ENCODE assay signal across 8 cellular contexts in genomic region chr3:157088133-157088488, GRCh38.
A peak's percentile ranks its signal among the peaks of the same experiment; 100 is the strongest.
DNase-seq lines count a peak whose midpoint lies in the region; ATAC-seq, FAIRE-seq and TF ChIP-seq lines count a peak whose summit lies in the region.

No MANE protein-coding gene starts in this region.

- peak overlapping the region; percentile 94 for H3K27ac Mint-ChIP-seq in Calu3 (ENCODE audit: unreplicated experiment)

- peak overlapping the region; percentile 83 for H3K4me3 Mint-ChIP-seq in Calu3 (ENCODE audit: low read depth, unreplicated experiment)

- no peaks in the 10 kb centered on the region for H3K27me3 Mint-ChIP-seq in Calu3 (ENCODE audit: unreplicated experiment)

- no peak for DNase-seq in Calu3
- peak; percentile 5 for DNase-seq in RCC 7860 (ENCODE audit: low spot score)
- no peak for DNase-seq in epithelial cell of esophagus (ENCODE audit: low read depth)
- peak; percentile 70 for DNase-seq in pons (ENCODE audit: low spot score)
- no peak for DNase-seq in GM19239 (ENCODE audit: insufficient read length, low spot score)
- no peak for DNase-seq in GM10266 (ENCODE audit: extremely low spot score)
- no peak for DNase-seq in DMS114 treated with DMSO at 0.1 percent for 48 hours (lab: John Stamatoyannopoulos, UW; ENCODE audit: unreplicated experiment)

- peak overlapping the region; percentile 57 for H3K4me3 ChIP-seq in epithelial cell of esophagus (ENCODE audit: low read length)

- CTCF ChIA-PET in Calu3 (lab: Charles Lee): interaction anchor here (0.8 to 3.4 kb wide), 24 partner anchors 11 to 631 kb away, joined by 3 to 49 read pairs (median 6); partner anchors contain the start of genes CCNL1, SSR3 and TIPARP

- TF ChIP-seq CTCF in Calu3 (IDR thresholded peaks at IDR 0.05; ENCODE audit: unreplicated experiment): no peak
- TF ChIP-seq CTCF in epithelial cell of esophagus (IDR thresholded peaks at IDR 0.05; ENCODE audit: insufficient read depth, low read depth, low read length, missing control alignments): no peak
- no peak for TF ChIP-seq CTCF in GM10266 (IDR thresholded peaks at IDR 0.05; ENCODE audit: control insufficient read depth, insufficient read depth, low read depth, missing control alignments)

- peaks cover 8% of the 10 kb centered on the region for H3K9me3 Mint-ChIP-seq in Calu3 (ENCODE audit: low read depth, unreplicated experiment)

- BruUV-seq in Calu3 (replicated peaks; lab: Mats Ljungman, UMichigan): TSS peak; percentile 96

- H3K36me3 Mint-ChIP-seq in Calu3 (ENCODE audit: insufficient read depth, unreplicated experiment): peaks cover 37% of the 10 kb centered on the region

- intact Hi-C loops in Calu3 (cut with micrococcal nuclease; ENCODE audit: unreplicated experiment): loop anchor here (1.0 to 5.0 kb wide), 3 partner anchors 42 to 631 kb away; no protein-coding TSS in a partner anchor

- no peak for ATAC-seq in GM21619 (IDR thresholded peaks at IDR 0.05; ENCODE audit: unreplicated experiment)

- H3K4me1 Mint-ChIP-seq in Calu3 (ENCODE audit: low read depth, unreplicated experiment): peaks cover 80% of the 10 kb centered on the region

- FAIRE-seq in RCC 7860 (lab: Jason Lieb, UNC) (no peak), GM19239 (lab: Jason Lieb, UNC) (no peak)

Comparison
In these comparisons a context has a peak if more than half of its experiments do, and no peak if none do; other contexts are left out.
1. DNase-seq: peak in RCC 7860 (single experiment) and pons (single experiment); none in Calu3 (single experiment), epithelial cell of esophagus (single experiment), GM19239 (single experiment), GM10266 (single experiment) and DMS114 treated with DMSO at 0.1 percent for 48 hours (single experiment).